In genomic region chr2:206040525-206040924, GRCh38 we compare ENCODE assay signal across 24 cellular contexts.
"Had no signal": no experiment of that assay in that cellular context is flagged by ENCODE, and none has a peak within 500 bp of the region (broad histone marks: within the 10 kb centered on the region; RNA-seq: fewer than 3 reads in every experiment).

No MANE protein-coding gene starts in this region.

- H3K4me3 ChIP-seq: lower lobe of right lung, mucosa of descending colon, stomach, tibial artery, upper lobe of right lung had no signal

- H3K4me3 Mint-ChIP-seq: activated CD4-positive, alpha-beta memory T cell treated with anti-CD3 and anti-CD28 coated beads, Interleukin-2, amount 10 ng/mL, durations not matched to agents 7 days and 5 days; activated CD4-positive, alpha-beta T cell treated with anti-CD3 and anti-CD28 coated beads, Interleukin-2, amount 10 ng/mL, durations not matched to agents 7 days and 5 days; activated T-cell treated with anti-CD3 and anti-CD28 coated beads, Interleukin-2, amount 50 U/mL, for 24 hours; activated T-helper 17 cell treated with anti-CD3 and anti-CD28 coated beads, Interleukin-2, amount 50 U/mL, for 72 hours; central memory CD8-positive, alpha-beta T cell; dendritic cell treated with granulocyte-macrophage colony-stimulating factor and Interleukin-4, amounts not matched to agents 40 ng/mL and 50 ng/mL, for 4 days; endodermal cell; natural killer cell treated with Interleukin-12 subunit alpha and Interleukin-12 subunit beta and Interleukin-15 and Interleukin-18, amount 100 ng/mL, for 72 hours; stimulated activated naive B cell treated with anti-CD40 and anti-IgM and Interleukin-4, amounts not matched to agents 10 μg/mL and 1 μg/mL and 100 μg/mL, for 72 hours had no signal

- H3K9me3 Mint-ChIP-seq: activated CD4-positive, alpha-beta T cell treated with anti-CD3 and anti-CD28 coated beads, Interleukin-2, amount 10 ng/mL, durations not matched to agents 7 days and 5 days; central memory CD8-positive, alpha-beta T cell; dendritic cell treated with granulocyte-macrophage colony-stimulating factor and Interleukin-4, amounts not matched to agents 40 ng/mL and 50 ng/mL, for 4 days; natural killer cell treated with Interleukin-12 subunit alpha and Interleukin-12 subunit beta and Interleukin-15 and Interleukin-18, amount 100 ng/mL, for 72 hours; stimulated activated naive B cell treated with anti-CD40 and anti-IgM and Interleukin-4, amounts not matched to agents 10 μg/mL and 1 μg/mL and 100 μg/mL, for 72 hours had no signal

- H3K9me3 ChIP-seq: lower lobe of right lung, mucosa of descending colon, stomach, tibial artery, upper lobe of right lung had no signal

- H3K27ac Mint-ChIP-seq: activated CD4-positive, alpha-beta memory T cell treated with anti-CD3 and anti-CD28 coated beads, Interleukin-2, amount 10 ng/mL, durations not matched to agents 7 days and 5 days; activated CD4-positive, alpha-beta T cell treated with anti-CD3 and anti-CD28 coated beads, Interleukin-2, amount 10 ng/mL, durations not matched to agents 7 days and 5 days; activated T-cell treated with anti-CD3 and anti-CD28 coated beads, Interleukin-2, amount 50 U/mL, for 24 hours; activated T-helper 17 cell treated with anti-CD3 and anti-CD28 coated beads, Interleukin-2, amount 50 U/mL, for 72 hours; dendritic cell treated with granulocyte-macrophage colony-stimulating factor and Interleukin-4, amounts not matched to agents 40 ng/mL and 50 ng/mL, for 4 days; endodermal cell; natural killer cell treated with Interleukin-12 subunit alpha and Interleukin-12 subunit beta and Interleukin-15 and Interleukin-18, amount 100 ng/mL, for 72 hours; stimulated activated naive B cell treated with anti-CD40 and anti-IgM and Interleukin-4, amounts not matched to agents 10 μg/mL and 1 μg/mL and 100 μg/mL, for 72 hours had no signal

- H3K27ac ChIP-seq: foreskin keratinocyte, lower lobe of right lung, stomach, upper lobe of right lung had no signal

- ATAC-seq: activated CD4-positive, CD25-positive, alpha-beta regulatory T cell treated with anti-CD3 and anti-CD28 coated beads, Interleukin-2, amount 50 U/mL, for 24 hours; activated T-helper 17 cell treated with anti-CD3 and anti-CD28 coated beads, Interleukin-2, amount 50 U/mL, for 72 hours; esophagus mucosa; foreskin keratinocyte; lower lobe of right lung; mucosa of descending colon; natural killer cell treated with Interleukin-12 subunit alpha and Interleukin-12 subunit beta and Interleukin-15 and Interleukin-18, amount 100 ng/mL, for 72 hours; stimulated activated naive B cell treated with anti-CD40 and anti-IgM and Interleukin-4, amounts not matched to agents 10 μg/mL and 1 μg/mL and 100 μg/mL, for 72 hours; upper lobe of right lung had no signal

- H3K4me1 ChIP-seq: foreskin keratinocyte, lower lobe of right lung, stomach, upper lobe of right lung had no signal

- H3K27me3 ChIP-seq: foreskin keratinocyte, stomach, tibial artery, upper lobe of right lung had no signal

- DNase-seq: activated CD4-positive, alpha-beta memory T cell treated with anti-CD3 and anti-CD28 coated beads, Interleukin-2, amount 10 ng/mL, durations not matched to agents 7 days and 5 days; activated CD4-positive, alpha-beta T cell treated with anti-CD3 and anti-CD28 coated beads, Interleukin-2, amount 10 ng/mL, durations not matched to agents 7 days and 5 days; activated CD8-positive, alpha-beta memory T cell treated with anti-CD3 and anti-CD28 coated beads, Interleukin-2, amount 50 U/mL, for 48 hours; activated gamma-delta T cell treated with Interleukin-2 at 50 U/mL for 16 hours; activated naive CD4-positive, alpha-beta T cell treated with anti-CD3 and anti-CD28 coated beads, Interleukin-2, amount 50 U/mL, for 16 hours; activated T-cell treated with anti-CD3 and anti-CD28 coated beads, Interleukin-2, amount 50 U/mL, for 24 hours; amygdala; endodermal cell; foreskin keratinocyte; lower lobe of right lung; mesendoderm; mucosa of descending colon; stimulated activated CD4-positive, alpha-beta T cell treated with anti-CD3 and anti-CD28 coated beads, Interleukin-15, amount 100 ng/mL, for 24 hours; stimulated activated CD4-positive, alpha-beta T cell treated with anti-CD3 and anti-CD28 coated beads, Interleukin-2, amount 100 ng/mL, for 24 hours; stimulated activated naive B cell treated with anti-CD40 and anti-IgM and Interleukin-4, amounts not matched to agents 10 μg/mL and 1 μg/mL and 100 μg/mL, for 72 hours; stomach; tibial artery; upper lobe of right lung had no signal

- H3K27me3 Mint-ChIP-seq: activated CD4-positive, alpha-beta memory T cell treated with anti-CD3 and anti-CD28 coated beads, Interleukin-2, amount 10 ng/mL, durations not matched to agents 7 days and 5 days; activated CD4-positive, alpha-beta T cell treated with anti-CD3 and anti-CD28 coated beads, Interleukin-2, amount 10 ng/mL, durations not matched to agents 7 days and 5 days; activated T-cell treated with anti-CD3 and anti-CD28 coated beads, Interleukin-2, amount 50 U/mL, for 24 hours; activated T-helper 17 cell treated with anti-CD3 and anti-CD28 coated beads, Interleukin-2, amount 50 U/mL, for 72 hours; central memory CD8-positive, alpha-beta T cell; dendritic cell treated with granulocyte-macrophage colony-stimulating factor and Interleukin-4, amounts not matched to agents 40 ng/mL and 50 ng/mL, for 4 days; natural killer cell treated with Interleukin-12 subunit alpha and Interleukin-12 subunit beta and Interleukin-15 and Interleukin-18, amount 100 ng/mL, for 72 hours; stimulated activated naive B cell treated with anti-CD40 and anti-IgM and Interleukin-4, amounts not matched to agents 10 μg/mL and 1 μg/mL and 100 μg/mL, for 72 hours had no signal
